In genomic region chr17:19294443-19294842, GRCh38 we compare ENCODE assay signal across 19 cellular contexts.
"Had no signal": no experiment of that assay in that cellular context is flagged by ENCODE, and none has a peak within 500 bp of the region (broad histone marks: within the 10 kb centered on the region; RNA-seq: fewer than 3 reads in every experiment).

No MANE protein-coding gene starts in this region.

- H3K4me3 Mint-ChIP-seq: nephron progenitor cell had no signal

- H3K4me3 ChIP-seq: coronary artery, heart left ventricle, lung, ovary, tibial artery, upper lobe of left lung, uterus had no signal

- H3K27me3 ChIP-seq: ovary, tibial artery, upper lobe of left lung, uterus had no signal

- H3K9me3 ChIP-seq: heart left ventricle, ovary, tibial artery, upper lobe of left lung, uterus had no signal

- H3K27me3 Mint-ChIP-seq: progenitor cell of endocrine pancreas had no signal

- H3K9me3 Mint-ChIP-seq: nephron progenitor cell had no signal

- H3K36me3 ChIP-seq: ovary, tibial artery, upper lobe of left lung, uterus had no signal

- DNase-seq: effector memory CD4-positive, alpha-beta T cell; heart left ventricle; hippocampal formation; left colon; left ventricle myocardium superior; mesenchymal stem cell; midbrain; nephron progenitor cell; ovary; right cardiac atrium; small intestine; stimulated activated CD4-positive, alpha-beta T cell treated with anti-CD3 and anti-CD28 coated beads, Interleukin-2, amount 100 ng/mL, for 48 hours; stimulated activated naive CD4-positive, alpha-beta T cell treated with Interleukin-2 at 50 U/mL for 16 hours; tibial artery; upper lobe of left lung; uterus had no signal

- H3K27ac Mint-ChIP-seq: progenitor cell of endocrine pancreas had no signal

- H3K27ac ChIP-seq: coronary artery, heart left ventricle, ovary, tibial artery, upper lobe of left lung had no signal
